Comparison of ENCODE assay signal across 15 cellular contexts in genomic region chr6:142303191-142303564, GRCh38. TPM values are rescaled to one million over a fixed set of nuclear protein-coding genes. Genes with fewer than 3 reads are reported as not detected.
DNase-seq lines count a peak whose midpoint lies in the region; ATAC-seq and TF ChIP-seq lines count a peak whose summit lies in the region.
"Had no signal": no experiment of that assay in that cellular context is flagged by ENCODE, and none has a peak within 500 bp of the region (broad histone marks: within the 10 kb centered on the region; RNA-seq: fewer than 3 reads in every experiment).

No MANE protein-coding gene starts in this region.

- H3K4me1 ChIP-seq in HUES6 (ENCODE audit: control insufficient read depth, insufficient read depth, low read length) = peaks cover 7% of the 10 kb centered on the region
- H3K4me1 ChIP-seq in esophagus squamous epithelium = peaks cover 0 to 46% (median 6%) of the 10 kb centered on the region in 3 donors

- no peak for ATAC-seq in naive thymus-derived CD8-positive, alpha-beta T cell
- no peak for ATAC-seq in GM19351 (IDR thresholded peaks at IDR 0.05; ENCODE audit: unreplicated experiment)
- ATAC-seq: activated CD8-positive, alpha-beta T cell treated with anti-CD3 and anti-CD28 coated beads for 36 hours; heart left ventricle; left ventricle myocardium superior had no signal

- peaks cover 0 to 16% (median 6%) of the 10 kb centered on the region in 5 donors for H3K27me3 Mint-ChIP-seq in naive thymus-derived CD8-positive, alpha-beta T cell

- H3K36me3 ChIP-seq in HUES6 (ENCODE audit: control insufficient read depth, insufficient read depth, low read length) (no peaks in the 10 kb centered on the region), esophagus squamous epithelium (no peaks in the 10 kb centered on the region)
- H3K36me3 ChIP-seq: heart left ventricle, tibial artery had no signal

- H3K27ac ChIP-seq in HUES6 (ENCODE audit: low read depth, low read length) = no peak overlapping the region
- H3K27ac ChIP-seq in esophagus squamous epithelium = peak overlapping the region; percentile 90 to 93 (median 93)
- H3K27ac ChIP-seq: heart left ventricle, tibial artery had no signal

- DNase-seq in ACHN = peak; percentile 24
- no peak for DNase-seq in esophagus squamous epithelium (lab: John Stamatoyannopoulos, UW)
- no peak for DNase-seq in naive thymus-derived CD8-positive, alpha-beta T cell
- DNase-seq in OCI-M1 (lab: John Stamatoyannopoulos, UW) = no peak
- no peak for DNase-seq in NCI-H146 treated with DMSO at 0.1 percent for 48 hours (lab: John Stamatoyannopoulos, UW; ENCODE audit: unreplicated experiment)
- no peak for DNase-seq in SKM-1 (lab: John Stamatoyannopoulos, UW; ENCODE audit: unreplicated experiment)
- DNase-seq: activated CD8-positive, alpha-beta T cell treated with anti-CD3 and anti-CD28 coated beads for 36 hours; effector CD8-positive, alpha-beta T cell; left ventricle myocardium superior; NCI-H1105 treated with DMSO at 0.1 percent for 48 hours; NCI-H510A; tibial artery had no signal

- no peaks in the 10 kb centered on the region for H3K9me3 Mint-ChIP-seq in naive thymus-derived CD8-positive, alpha-beta T cell
- H3K9me3 Mint-ChIP-seq: activated CD8-positive, alpha-beta T cell treated with anti-CD3 and anti-CD28 coated beads for 36 hours had no signal

- H3K27me3 ChIP-seq in HUES6 (ENCODE audit: control insufficient read depth, insufficient read depth, low read length) (peaks cover 36% of the 10 kb centered on the region), esophagus squamous epithelium (peaks cover 0 to 23% (median 0%) of the 10 kb centered on the region in 4 donors)

- intact Hi-C loops in esophagus squamous epithelium (cut with DNase I) = no loop called here

- H3K9ac ChIP-seq in HUES6 (ENCODE audit: low read length) = no peak overlapping the region

- no peaks in the 10 kb centered on the region for H3K36me3 Mint-ChIP-seq in naive thymus-derived CD8-positive, alpha-beta T cell

- POLR2A ChIA-PET in naive thymus-derived CD8-positive, alpha-beta T cell (lab: Charles Lee) = no interaction called here

- no peak overlapping the region for H3K27ac Mint-ChIP-seq in naive thymus-derived CD8-positive, alpha-beta T cell
- H3K27ac Mint-ChIP-seq: activated CD8-positive, alpha-beta T cell treated with anti-CD3 and anti-CD28 coated beads for 36 hours had no signal

- 16 to 55% methylated on average over 1 of the region's 1 CpG for WGBS in esophagus squamous epithelium, 2 donors

- H3K9me3 ChIP-seq in HUES6 (ENCODE audit: control insufficient read depth, insufficient read depth, low read depth, low read length) (no peaks in the 10 kb centered on the region; the same call in 1 of the 2 replicates), esophagus squamous epithelium (no peaks in the 10 kb centered on the region)
- H3K9me3 ChIP-seq: tibial artery had no signal

- TF ChIP-seq POLR2A in esophagus squamous epithelium (IDR thresholded peaks at IDR 0.05) = no peak

- H3K4me1 Mint-ChIP-seq in naive thymus-derived CD8-positive, alpha-beta T cell = peaks cover 5 to 19% (median 14%) of the 10 kb centered on the region in 4 donors

- H3K4me3 Mint-ChIP-seq in naive thymus-derived CD8-positive, alpha-beta T cell = peak overlapping the region in 6 of 10 donors; percentile 46 to 91 (median 82)

- in situ Hi-C loops in ACHN (cut with HindIII; ENCODE audit: low pct_ligation_motif_present, low pct_unique_long_range_greater_than_20kb, low sequenced_read_pairs) = no loop called here

- H3K4me3 ChIP-seq in HUES6 (ENCODE audit: low read depth, low read length) = peak overlapping the region; percentile 75
- H3K4me3 ChIP-seq in esophagus squamous epithelium = peak overlapping the region; percentile 66 to 78 (median 74)
- H3K4me3 ChIP-seq: tibial artery had no signal

- no peak for TF ChIP-seq CTCF in esophagus squamous epithelium (IDR thresholded peaks at IDR 0.05)

RNA-seq across cellular contexts. Expression of gene ADGRG6, which starts 1.4 kb away (rescaled TPM):
- total RNA-seq in esophagus squamous epithelium = 10 to 100 TPM; 22.3 to 56.5 (median 26.0) TPM
- 1 to 10 TPM; 2.4 to 2.5 TPM for total RNA-seq in naive thymus-derived CD8-positive, alpha-beta T cell
- 1 to 10 TPM in 1 of 3 donors, under 1 TPM in 1, not detected in 1; 0.73 to 1.7 TPM for polyA plus RNA-seq in naive thymus-derived CD8-positive, alpha-beta T cell

Comparison
In these comparisons a context has a peak if more than half of its experiments do, and no peak if none do; other contexts are left out.
1. RNA of gene ADGRG6, which starts 1.4 kb away (total RNA-seq): 22.3 to 56.5 TPM in esophagus squamous epithelium; 2.4 to 2.5 TPM in naive thymus-derived CD8-positive, alpha-beta T cell; every median in the first group is over 4 times any median in the second.